ENCODE assay signal across 20 cellular contexts in the genomic region with DNA sequence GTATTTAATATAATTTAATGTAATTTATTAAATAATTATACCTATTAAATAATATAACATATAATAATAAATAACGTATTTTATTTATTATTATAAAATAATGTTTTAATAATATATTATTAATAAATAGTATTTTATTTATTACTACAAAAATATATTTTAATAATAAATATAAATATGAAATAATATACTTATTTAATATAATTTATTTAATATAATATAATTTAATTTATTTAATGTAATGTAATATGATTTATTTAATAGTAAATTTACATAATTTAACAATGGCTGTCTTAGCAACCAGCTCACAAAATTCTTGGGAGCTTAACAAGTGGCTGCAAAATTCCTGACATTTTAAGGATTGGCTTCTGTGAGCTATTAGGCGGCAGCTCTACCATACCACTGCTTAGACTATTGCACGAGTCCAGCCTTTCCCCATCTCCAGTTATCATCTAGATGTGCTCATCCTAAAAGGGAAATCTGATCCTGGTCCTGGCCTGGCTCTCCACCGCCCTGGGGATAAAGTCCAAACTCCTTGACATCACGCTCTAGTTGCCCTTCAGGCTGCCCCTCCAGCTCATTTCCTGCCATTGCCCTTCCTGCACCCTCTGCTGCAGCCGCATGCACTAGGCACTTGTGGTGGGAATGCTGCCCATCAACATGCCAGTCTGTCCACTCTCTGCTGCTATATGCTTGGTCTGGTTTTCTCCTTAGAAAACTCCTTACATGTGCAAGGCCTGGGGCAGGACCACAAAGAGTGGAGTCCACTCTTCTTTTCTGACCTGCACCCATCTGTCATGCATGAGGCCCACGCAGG. TPM values are rescaled to one million over a fixed set of nuclear protein-coding genes. Genes with fewer than 3 reads are reported as not detected.
A peak's percentile ranks its signal among the peaks of the same experiment; 100 is the strongest.
DNase-seq lines count a peak whose midpoint lies in the region; ATAC-seq and TF ChIP-seq lines count a peak whose summit lies in the region.
"Had no signal": no experiment of that assay in that cellular context is flagged by ENCODE, and none has a peak within 500 bp of the region (broad histone marks: within the 10 kb centered on the region; RNA-seq: fewer than 3 reads in every experiment).

No MANE protein-coding gene starts in this region.

- H3F3A ChIP-seq in PC-3 (ENCODE audit: low read length, unreplicated experiment) = no peaks in the 10 kb centered on the region

- no peaks in the 10 kb centered on the region for H3K9me2 ChIP-seq in PC-3 (replicated peaks; ENCODE audit: low read length)

- no peaks in the 10 kb centered on the region for H3K36me3 Mint-ChIP-seq in activated naive CD8-positive, alpha-beta T cell treated with anti-CD3 and anti-CD28 coated beads, Interleukin-2, amount 10 ng/mL, durations not matched to agents 7 days and 5 days
- H3K36me3 Mint-ChIP-seq in activated naive CD8-positive, alpha-beta T cell treated with anti-CD3 and anti-CD28 coated beads for 36 hours = no peaks in the 10 kb centered on the region

- H3K79me2 ChIP-seq in PC-3 (ENCODE audit: low read length) = no peaks in the 10 kb centered on the region

- H3K9me3 Mint-ChIP-seq in activated naive CD8-positive, alpha-beta T cell treated with anti-CD3 and anti-CD28 coated beads, Interleukin-2, amount 10 ng/mL, durations not matched to agents 7 days and 5 days = no peaks in the 10 kb centered on the region
- no peaks in the 10 kb centered on the region for H3K9me3 Mint-ChIP-seq in activated naive CD8-positive, alpha-beta T cell treated with anti-CD3 and anti-CD28 coated beads for 36 hours
- H3K9me3 Mint-ChIP-seq: T-helper 1 cell treated with Interleukin-12 subunit alpha and Interleukin-12 subunit beta and Interleukin-4 antibody, amounts not matched to agents 30 μg/mL and 1 μg/mL, for 36 hours had no signal

- DNase-seq in activated naive CD8-positive, alpha-beta T cell treated with anti-CD3 and anti-CD28 coated beads, Interleukin-2, amount 10 ng/mL, durations not matched to agents 7 days and 5 days = no peak
- no peak for DNase-seq in activated naive CD8-positive, alpha-beta T cell treated with anti-CD3 and anti-CD28 coated beads for 36 hours
- DNase-seq in PC-3 = peak; percentile 24
- DNase-seq in kidney tubule cell (ENCODE audit: low spot score) = peak; percentile 24
- no peak for DNase-seq in anterior cingulate cortex (lab: John Stamatoyannopoulos, UW)
- no peak for DNase-seq in NCI-H1930 (lab: John Stamatoyannopoulos, UW)
- DNase-seq in activated naive CD4-positive, alpha-beta T cell treated with anti-CD3 and anti-CD28 coated beads, Interleukin-2, amount 50 U/mL, for 16 hours = no peak
- DNase-seq: activated CD8-positive, alpha-beta memory T cell treated with anti-CD3 and anti-CD28 coated beads, Interleukin-2, amount 50 U/mL, for 4 hours; Calu3; NCI-H187; NCI-H524 treated with DMSO at 0.1 percent for 48 hours; nucleus accumbens; stimulated activated CD4-positive, alpha-beta T cell treated with anti-CD3 and anti-CD28 coated beads, Interleukin-2, amount 100 ng/mL, for 48 hours had no signal

- POLR2A ChIA-PET in activated naive CD8-positive, alpha-beta T cell treated with anti-CD3 and anti-CD28 coated beads, Interleukin-2, amount 10 ng/mL, durations not matched to agents 7 days and 5 days (lab: Charles Lee) = no interaction called here
- POLR2A ChIA-PET in PC-3 (lab: Charles Lee; ENCODE audit: unreplicated experiment) = interaction anchor here (0.5 kb wide), 1 partner anchor 51 kb away, joined by 3 read pairs; no protein-coding TSS in a partner anchor

- no peak for TF ChIP-seq CTCF in PC-3 (conservative IDR thresholded peaks at IDR 0.05; ENCODE audit: low read depth, low read length)

- peaks cover 6% of the 10 kb centered on the region for H3K4me1 ChIP-seq in PC-3 (ENCODE audit: insufficient read depth, low read length)

- CTCF ChIA-PET in PC-3 (lab: Charles Lee) = interaction anchor here (4.7 kb wide), 1 partner anchor 51 kb away, joined by 37 read pairs; no protein-coding TSS in a partner anchor

- H3K4me3 Mint-ChIP-seq in activated naive CD8-positive, alpha-beta T cell treated with anti-CD3 and anti-CD28 coated beads, Interleukin-2, amount 10 ng/mL, durations not matched to agents 7 days and 5 days = no peak overlapping the region
- no peak overlapping the region for H3K4me3 Mint-ChIP-seq in activated naive CD8-positive, alpha-beta T cell treated with anti-CD3 and anti-CD28 coated beads for 36 hours
- H3K4me3 Mint-ChIP-seq: T-helper 1 cell treated with Interleukin-12 subunit alpha and Interleukin-12 subunit beta and Interleukin-4 antibody, amounts not matched to agents 30 μg/mL and 1 μg/mL, for 36 hours had no signal

- H3K27ac Mint-ChIP-seq in activated naive CD8-positive, alpha-beta T cell treated with anti-CD3 and anti-CD28 coated beads, Interleukin-2, amount 10 ng/mL, durations not matched to agents 7 days and 5 days = no peak overlapping the region
- H3K27ac Mint-ChIP-seq in activated naive CD8-positive, alpha-beta T cell treated with anti-CD3 and anti-CD28 coated beads for 36 hours = no peak overlapping the region
- H3K27ac Mint-ChIP-seq: T-helper 1 cell treated with Interleukin-12 subunit alpha and Interleukin-12 subunit beta and Interleukin-4 antibody, amounts not matched to agents 30 μg/mL and 1 μg/mL, for 36 hours had no signal

- H3K36me3 ChIP-seq in PC-3 (ENCODE audit: low read depth, low read length) = no peaks in the 10 kb centered on the region

- BruUV-seq in PC-3 (replicated peaks; lab: Mats Ljungman, UMichigan) = no TSS peak

- H3K4me3 ChIP-seq in PC-3 (ENCODE audit: low read length) = no peak overlapping the region
- H3K4me3 ChIP-seq: coronary artery had no signal

- no peaks in the 10 kb centered on the region for H3K27me3 ChIP-seq in PC-3 (ENCODE audit: low read length)

- H2AFZ ChIP-seq in PC-3 (ENCODE audit: low read length) = no peak overlapping the region

- H3K9ac ChIP-seq in PC-3 (ENCODE audit: low read length) = no peak overlapping the region

- no peaks in the 10 kb centered on the region for H4K20me1 ChIP-seq in PC-3 (ENCODE audit: low read length)

- H3K4me1 Mint-ChIP-seq in activated naive CD8-positive, alpha-beta T cell treated with anti-CD3 and anti-CD28 coated beads, Interleukin-2, amount 10 ng/mL, durations not matched to agents 7 days and 5 days = peaks cover 12% of the 10 kb centered on the region
- peaks cover 5% of the 10 kb centered on the region for H3K4me1 Mint-ChIP-seq in activated naive CD8-positive, alpha-beta T cell treated with anti-CD3 and anti-CD28 coated beads for 36 hours

- no peaks in the 10 kb centered on the region for H3K9me3 ChIP-seq in PC-3 (ENCODE audit: low read length)

- intact Hi-C loops in PC-3 (cut with micrococcal nuclease) = no loop called here

- peaks cover 3% of the 10 kb centered on the region for H3K27me3 Mint-ChIP-seq in activated naive CD8-positive, alpha-beta T cell treated with anti-CD3 and anti-CD28 coated beads, Interleukin-2, amount 10 ng/mL, durations not matched to agents 7 days and 5 days
- H3K27me3 Mint-ChIP-seq in activated naive CD8-positive, alpha-beta T cell treated with anti-CD3 and anti-CD28 coated beads for 36 hours = no peaks in the 10 kb centered on the region

- no peak overlapping the region for H3K4me2 ChIP-seq in PC-3 (ENCODE audit: low read length)

- H3K27ac ChIP-seq in PC-3 (ENCODE audit: low read length) = no peak overlapping the region
- H3K27ac ChIP-seq: coronary artery, HL-60 had no signal

- peak; percentile 19 for ATAC-seq in activated naive CD8-positive, alpha-beta T cell treated with anti-CD3 and anti-CD28 coated beads, Interleukin-2, amount 10 ng/mL, durations not matched to agents 7 days and 5 days (ENCODE audit: low read depth)
- ATAC-seq in PC-3 (no peak; the same call in 1 of the 2 replicates), GM21390 (IDR thresholded peaks at IDR 0.05; ENCODE audit: unreplicated experiment) (no peak)
- ATAC-seq: activated CD4-positive, CD25-positive, alpha-beta regulatory T cell treated with anti-CD3 and anti-CD28 coated beads, Interleukin-2, amount 50 U/mL, for 24 hours; sciatic nerve had no signal

RNA-seq across cellular contexts. Expression of gene MMP20, which starts 9.8 kb away (rescaled TPM):
- total RNA-seq in activated naive CD8-positive, alpha-beta T cell treated with anti-CD3 and anti-CD28 coated beads, Interleukin-2, amount 10 ng/mL, durations not matched to agents 7 days and 5 days = not detected
- not detected for total RNA-seq in activated naive CD8-positive, alpha-beta T cell treated with anti-CD3 and anti-CD28 coated beads for 36 hours
- total RNA-seq in PC-3 (2014; rRNA removed) = not detected in 2 replicates
- total RNA-seq: Calu3, epithelial cell of proximal tubule, sciatic nerve had no signal

Comparison
In these comparisons a context has a peak if more than half of its experiments do, and no peak if none do; other contexts are left out.
1. DNase-seq: peak in PC-3 (single experiment) and kidney tubule cell (single experiment); none in activated naive CD8-positive, alpha-beta T cell treated with anti-CD3 and anti-CD28 coated beads, Interleukin-2, amount 10 ng/mL, durations not matched to agents 7 days and 5 days (single experiment), activated naive CD8-positive, alpha-beta T cell treated with anti-CD3 and anti-CD28 coated beads for 36 hours (single experiment), anterior cingulate cortex (0 of 58), NCI-H1930 (0 of 2) and activated naive CD4-positive, alpha-beta T cell treated with anti-CD3 and anti-CD28 coated beads, Interleukin-2, amount 50 U/mL, for 16 hours (single experiment).